ENCODE assay signal across 10 cellular contexts in genomic region chr12:57738142-57738474, GRCh38. TPM values are rescaled to one million over a fixed set of nuclear protein-coding genes. Genes with fewer than 3 reads are reported as not detected.
A peak's percentile ranks its signal among the peaks of the same experiment; 100 is the strongest.
DNase-seq lines count a peak whose midpoint lies in the region; TF ChIP-seq lines count a peak whose summit lies in the region.
"Had no signal": no experiment of that assay in that cellular context is flagged by ENCODE, and none has a peak within 500 bp of the region (broad histone marks: within the 10 kb centered on the region; RNA-seq: fewer than 3 reads in every experiment).

No MANE protein-coding gene starts in this region.

- H3K18ac ChIP-seq in trophoblast cell (ENCODE audit: low read length), result no peak overlapping the region

- no peak overlapping the region for H4K8ac ChIP-seq in trophoblast cell (ENCODE audit: low read depth, low read length)

- H4K91ac ChIP-seq in trophoblast cell (ENCODE audit: low read depth, low read length), result no peak overlapping the region

- no peak for TF ChIP-seq CTCF in AG04450 (IDR thresholded peaks at IDR 0.05; ENCODE audit: low read depth, low read length)
- TF ChIP-seq CTCF in foreskin fibroblast (IDR thresholded peaks at IDR 0.05; ENCODE audit: low read depth, low read length), result no peak

- no peak overlapping the region for H3K27ac ChIP-seq in AG04450 (ENCODE audit: low read depth, low read length)
- H3K27ac ChIP-seq in SJSA1, result no peak overlapping the region
- no peak overlapping the region for H3K27ac ChIP-seq in trophoblast cell (ENCODE audit: low read depth, low read length)

- H2BK5ac ChIP-seq in trophoblast cell (ENCODE audit: low read depth, low read length, poor library complexity), result no peak overlapping the region

- H3K36me3 ChIP-seq in SJSA1 (peaks cover 7% of the 10 kb centered on the region), trophoblast cell (ENCODE audit: control insufficient read depth in 1 of 2, insufficient read depth in 2 of 2, low read length in 2 of 2) (no peaks in the 10 kb centered on the region)

- DNase-seq in AG04450 (ENCODE audit: low read depth, low spot score) (no peak), SJSA1 (ENCODE audit: low read depth in 1 of 2, low spot score in 2 of 2) (no peak), foreskin fibroblast (no peak), trophoblast cell (no peak), COLO829 (ENCODE audit: low spot score) (no peak), cerebellar cortex (ENCODE audit: low spot score) (no peak), dermis blood vessel endothelial cell (no peak)
- DNase-seq in stimulated activated CD4-positive, alpha-beta T cell treated with anti-CD3 and anti-CD28 coated beads, Interleukin-2, amount 100 ng/mL, for 24 hours, result no peak
- DNase-seq: left cardiac atrium, OCI-M1 had no signal

- peaks cover 88% of the 10 kb centered on the region for H3K27me3 ChIP-seq in AG04450 (ENCODE audit: control insufficient read depth, insufficient read depth, low read length)
- H3K27me3 ChIP-seq in SJSA1 (replicated peaks), result peaks cover 97% of the 10 kb centered on the region
- peaks cover 77% of the 10 kb centered on the region for H3K27me3 ChIP-seq in trophoblast cell (ENCODE audit: insufficient read depth, low read length)

- no peak overlapping the region for H4K12ac ChIP-seq in trophoblast cell (ENCODE audit: low read depth, low read length)

- H2AK5ac ChIP-seq in trophoblast cell (ENCODE audit: low read length), result no peak overlapping the region

- H2AFZ ChIP-seq in trophoblast cell (ENCODE audit: insufficient read depth, low read length, poor library complexity), result no peak overlapping the region

- H3K4me3 ChIP-seq in AG04450 (ENCODE audit: low read depth, low read length), result peak overlapping the region; percentile 7; the same call in 1 of the 2 replicates
- H3K4me3 ChIP-seq in SJSA1, result peak overlapping the region; percentile 16
- H3K4me3 ChIP-seq in foreskin fibroblast (ENCODE audit: low read depth in 1 of 2, low read length in 2 of 2), result peak overlapping the region; percentile 9 to 17
- H3K4me3 ChIP-seq in trophoblast cell (ENCODE audit: low read depth, low read length), result no peak overlapping the region

- H3K4me1 ChIP-seq in SJSA1 (replicated peaks) (peaks cover 27% of the 10 kb centered on the region), trophoblast cell (ENCODE audit: control insufficient read depth in 1 of 2, insufficient read depth in 2 of 2, low read length in 2 of 2) (peaks cover 0 to 7% of the 10 kb centered on the region in 2 experiments)

- H3K14ac ChIP-seq in trophoblast cell (ENCODE audit: low read length), result no peak overlapping the region

- no peak overlapping the region for H3K23ac ChIP-seq in trophoblast cell (ENCODE audit: low read length)

- no peaks in the 10 kb centered on the region for H3K79me2 ChIP-seq in trophoblast cell (ENCODE audit: control insufficient read depth, insufficient read depth, low read length, poor library complexity)

- H3K4ac ChIP-seq in trophoblast cell (ENCODE audit: low read depth, low read length), result no peak overlapping the region

- CTCF ChIA-PET in AG04450 (lab: Charles Lee), result interaction anchor here (1.0 to 1.3 kb wide), 2 partner anchors 12 to 155 kb away, joined by 4 to 5 read pairs; no protein-coding TSS in a partner anchor

- no peak overlapping the region for H3K9ac ChIP-seq in trophoblast cell (ENCODE audit: low read length)

- peak overlapping the region; percentile 62 for H3K4me2 ChIP-seq in trophoblast cell (ENCODE audit: low read length)

- H3K9me3 ChIP-seq in AG04450 (ENCODE audit: control insufficient read depth, insufficient read depth, low read length) (no peaks in the 10 kb centered on the region; the same call in 1 of the 2 replicates), SJSA1 (replicated peaks) (peaks cover 16% of the 10 kb centered on the region), trophoblast cell (ENCODE audit: insufficient read depth, low read depth, low read length) (peaks cover 8% of the 10 kb centered on the region)

- no CpG with 5 or more reads among the region's 36 CpGs for WGBS in trophoblast cell (ENCODE audit: extremely low coverage, insufficient coverage, insufficient read length)

- no peak overlapping the region for H2BK12ac ChIP-seq in trophoblast cell (ENCODE audit: low read length)

- H2BK120ac ChIP-seq in trophoblast cell (ENCODE audit: insufficient read depth, low read length, poor library complexity), result no peak overlapping the region

- H3K79me1 ChIP-seq in trophoblast cell (ENCODE audit: low read length), result no peaks in the 10 kb centered on the region

- POLR2A ChIA-PET in AG04450 (lab: Yijun Ruan, JAX), result no interaction called here

RNA-seq across cellular contexts. Expression of gene AGAP2, which starts 0.4 kb away (rescaled TPM):
- polyA plus RNA-seq in AG04450 (2011; rRNA removed), result 0.02 and 0.06 TPM in 2 replicates
- 0.22 and 0.37 TPM in 2 replicates for polyA minus RNA-seq in AG04450 (2011; rRNA and poly(A)+ RNA removed)
- total RNA-seq in SJSA1 (2014; rRNA removed; shearing (Covaris generic)), result 0.78 and 0.89 TPM in 2 replicates
- 0.01 TPM in 1 of 2 replicates, not detected in the other for polyA plus RNA-seq in trophoblast cell (2013)
- total RNA-seq in dermis blood vessel endothelial cell, result under 0.01 and 0.19 TPM in 2 replicates

RNA-seq across cellular contexts. Expression of gene TSPAN31, which starts 6.7 kb away (rescaled TPM):
- 32.7 and 45.9 TPM in 2 replicates for polyA plus RNA-seq in AG04450 (2011; rRNA removed)
- polyA minus RNA-seq in AG04450 (2011; rRNA and poly(A)+ RNA removed), result 38.6 and 54.6 TPM in 2 replicates
- total RNA-seq in SJSA1 (2014; rRNA removed; shearing (Covaris generic)), result 429 and 571 TPM in 2 replicates
- polyA plus RNA-seq in trophoblast cell (2013), result 8.1 and 8.8 TPM in 2 replicates
- 29.7 and 72.0 TPM in 2 replicates for total RNA-seq in dermis blood vessel endothelial cell

RNA-seq across cellular contexts. Expression of gene CDK4, which starts 14.0 kb away (rescaled TPM):
- 251 and 288 TPM in 2 replicates for polyA plus RNA-seq in AG04450 (2011; rRNA removed)
- polyA minus RNA-seq in AG04450 (2011; rRNA and poly(A)+ RNA removed), result 141 and 192 TPM in 2 replicates
- total RNA-seq in SJSA1 (2014; rRNA removed; shearing (Covaris generic)), result 3,953 and 4,723 TPM in 2 replicates
- polyA plus RNA-seq in trophoblast cell (2013), result 66.1 and 68.0 TPM in 2 replicates
- total RNA-seq in dermis blood vessel endothelial cell, result 147 and 154 TPM in 2 replicates

RNA-seq across cellular contexts. Expression of gene MARCHF9, which starts 16.8 kb away (rescaled TPM):
- polyA plus RNA-seq in AG04450 (2011; rRNA removed), result 3.6 and 3.7 TPM in 2 replicates
- 3.7 and 5.2 TPM in 2 replicates for polyA minus RNA-seq in AG04450 (2011; rRNA and poly(A)+ RNA removed)
- total RNA-seq in SJSA1 (2014; rRNA removed; shearing (Covaris generic)), result 88.7 and 107 TPM in 2 replicates
- 1.1 and 1.4 TPM in 2 replicates for polyA plus RNA-seq in trophoblast cell (2013)
- total RNA-seq in dermis blood vessel endothelial cell, result 3.4 and 4.1 TPM in 2 replicates

RNA-seq across cellular contexts. Expression of gene CYP27B1, which starts 28.8 kb away (rescaled TPM):
- 0.22 and 0.29 TPM in 2 replicates for polyA plus RNA-seq in AG04450 (2011; rRNA removed)
- polyA minus RNA-seq in AG04450 (2011; rRNA and poly(A)+ RNA removed), result 0.30 and 0.37 TPM in 2 replicates
- total RNA-seq in SJSA1 (2014; rRNA removed; shearing (Covaris generic)), result 12.9 and 21.9 TPM in 2 replicates
- 0.48 and 0.51 TPM in 2 replicates for polyA plus RNA-seq in trophoblast cell (2013)
- total RNA-seq in dermis blood vessel endothelial cell, result 0.17 and 0.47 TPM in 2 replicates

Comparison
In these comparisons a context has a peak if more than half of its experiments do, and no peak if none do; other contexts are left out.
1. RNA of gene CDK4, which starts 14.0 kb away (total RNA-seq): 3,953 to 4,723 TPM in SJSA1; 147 to 154 TPM in dermis blood vessel endothelial cell; every median in the first group is over 10 times any median in the second.